ENCODE assay signal across 19 cellular contexts in genomic region chr18:44761812-44762211, GRCh38.
A peak's percentile ranks its signal among the peaks of the same experiment; 100 is the strongest.
DNase-seq lines count a peak whose midpoint lies in the region; ATAC-seq and TF ChIP-seq lines count a peak whose summit lies in the region.
"Had no signal": no experiment of that assay in that cellular context is flagged by ENCODE, and none has a peak within 500 bp of the region (broad histone marks: within the 10 kb centered on the region; RNA-seq: fewer than 3 reads in every experiment).

No MANE protein-coding gene starts in this region.

- peaks cover 2% of the 10 kb centered on the region for H3K36me3 Mint-ChIP-seq in activated CD8-positive, alpha-beta T cell treated with anti-CD3 and anti-CD28 coated beads for 36 hours (ENCODE audit: low read depth)
- H3K36me3 Mint-ChIP-seq in activated CD8-positive, alpha-beta T cell treated with anti-CD3 and anti-CD28 coated beads, Interleukin-2, amount 10 ng/mL, durations not matched to agents 7 days and 5 days (ENCODE audit: low read depth): peaks cover 17% of the 10 kb centered on the region
- peaks cover 27% of the 10 kb centered on the region for H3K36me3 Mint-ChIP-seq in activated T-helper 2 cell treated with anti-CD3 and anti-CD28 coated beads, Interferon-gamma antibody, Interleukin-2, Interleukin-4, amounts not matched to agents 10 μg/mL and 5 μg/mL and 100 μg/mL, durations not matched to agents 14 hours and 24 hours and 36 hours (ENCODE audit: low read depth)
- H3K36me3 Mint-ChIP-seq: activated naive CD8-positive, alpha-beta T cell had no signal

- H3K27ac ChIP-seq in thymus (ENCODE audit: low read depth): peak overlapping the region; percentile 19
- H3K27ac ChIP-seq: suprapubic skin had no signal

- CTCF ChIA-PET in activated CD8-positive, alpha-beta T cell treated with anti-CD3 and anti-CD28 coated beads for 36 hours (lab: Charles Lee): no interaction called here
- CTCF ChIA-PET in activated CD8-positive, alpha-beta T cell treated with anti-CD3 and anti-CD28 coated beads, Interleukin-2, amount 10 ng/mL, durations not matched to agents 7 days and 5 days (lab: Charles Lee): no interaction called here

- no peak overlapping the region for H3K4me3 Mint-ChIP-seq in activated CD8-positive, alpha-beta T cell treated with anti-CD3 and anti-CD28 coated beads for 36 hours
- H3K4me3 Mint-ChIP-seq in activated CD8-positive, alpha-beta T cell treated with anti-CD3 and anti-CD28 coated beads, Interleukin-2, amount 10 ng/mL, durations not matched to agents 7 days and 5 days: no peak overlapping the region
- no peak overlapping the region for H3K4me3 Mint-ChIP-seq in activated T-helper 2 cell treated with anti-CD3 and anti-CD28 coated beads, Interferon-gamma antibody, Interleukin-2, Interleukin-4, amounts not matched to agents 10 μg/mL and 5 μg/mL and 100 μg/mL, durations not matched to agents 14 hours and 24 hours and 36 hours (ENCODE audit: low read depth)
- H3K4me3 Mint-ChIP-seq: activated naive CD8-positive, alpha-beta T cell; T-helper 1 cell treated with Interleukin-12 subunit alpha and Interleukin-12 subunit beta and Interleukin-4 antibody, amounts not matched to agents 30 μg/mL and 1 μg/mL, for 36 hours had no signal

- H3K9me3 ChIP-seq in thymus (ENCODE audit: control insufficient read depth): no peaks in the 10 kb centered on the region
- H3K9me3 ChIP-seq: suprapubic skin had no signal

- ATAC-seq in activated CD8-positive, alpha-beta T cell treated with anti-CD3 and anti-CD28 coated beads for 36 hours: no peak
- no peak for ATAC-seq in activated CD8-positive, alpha-beta T cell treated with anti-CD3 and anti-CD28 coated beads, Interleukin-2, amount 10 ng/mL, durations not matched to agents 7 days and 5 days
- no peak for ATAC-seq in GM21360 (IDR thresholded peaks at IDR 0.05; ENCODE audit: unreplicated experiment)

- no peak for TF ChIP-seq CTCF in activated CD8-positive, alpha-beta T cell treated with anti-CD3 and anti-CD28 coated beads for 36 hours (IDR thresholded peaks at IDR 0.05)

- H3K27me3 ChIP-seq in thymus (ENCODE audit: control insufficient read depth, insufficient read depth): no peaks in the 10 kb centered on the region
- H3K27me3 ChIP-seq: suprapubic skin had no signal

- H3K4me1 ChIP-seq in thymus (ENCODE audit: control insufficient read depth, insufficient read depth, low read length): peaks cover 2% of the 10 kb centered on the region

- no peaks in the 10 kb centered on the region for H3K36me3 ChIP-seq in thymus (ENCODE audit: control insufficient read depth, insufficient read depth)
- H3K36me3 ChIP-seq: suprapubic skin had no signal

- H3K4me3 ChIP-seq in thymus (ENCODE audit: low read length): no peak overlapping the region
- H3K4me3 ChIP-seq: suprapubic skin had no signal

- H3K4me1 Mint-ChIP-seq in activated CD8-positive, alpha-beta T cell treated with anti-CD3 and anti-CD28 coated beads for 36 hours (ENCODE audit: low read depth): peaks cover 26% of the 10 kb centered on the region
- peaks cover 21% of the 10 kb centered on the region for H3K4me1 Mint-ChIP-seq in activated CD8-positive, alpha-beta T cell treated with anti-CD3 and anti-CD28 coated beads, Interleukin-2, amount 10 ng/mL, durations not matched to agents 7 days and 5 days (ENCODE audit: low read depth)
- peaks cover 33% of the 10 kb centered on the region for H3K4me1 Mint-ChIP-seq in activated T-helper 2 cell treated with anti-CD3 and anti-CD28 coated beads, Interferon-gamma antibody, Interleukin-2, Interleukin-4, amounts not matched to agents 10 μg/mL and 5 μg/mL and 100 μg/mL, durations not matched to agents 14 hours and 24 hours and 36 hours (ENCODE audit: low read depth)

- intact Hi-C loops in activated CD8-positive, alpha-beta T cell treated with anti-CD3 and anti-CD28 coated beads for 36 hours (cut with micrococcal nuclease): no loop called here
- intact Hi-C loops in activated T-helper 2 cell treated with anti-CD3 and anti-CD28 coated beads, Interferon-gamma antibody, Interleukin-2, Interleukin-4, amounts not matched to agents 10 μg/mL and 5 μg/mL and 100 μg/mL, durations not matched to agents 14 hours and 24 hours and 36 hours (cut with micrococcal nuclease): no loop called here

- H3K27me3 Mint-ChIP-seq in activated CD8-positive, alpha-beta T cell treated with anti-CD3 and anti-CD28 coated beads for 36 hours: no peaks in the 10 kb centered on the region
- H3K27me3 Mint-ChIP-seq in activated CD8-positive, alpha-beta T cell treated with anti-CD3 and anti-CD28 coated beads, Interleukin-2, amount 10 ng/mL, durations not matched to agents 7 days and 5 days (ENCODE audit: low read depth): peaks cover 4% of the 10 kb centered on the region
- H3K27me3 Mint-ChIP-seq in activated T-helper 2 cell treated with anti-CD3 and anti-CD28 coated beads, Interferon-gamma antibody, Interleukin-2, Interleukin-4, amounts not matched to agents 10 μg/mL and 5 μg/mL and 100 μg/mL, durations not matched to agents 14 hours and 24 hours and 36 hours (ENCODE audit: low read depth): peaks cover under 1% of the 10 kb centered on the region
- H3K27me3 Mint-ChIP-seq: activated naive CD8-positive, alpha-beta T cell had no signal

- no peaks in the 10 kb centered on the region for H3K9me3 Mint-ChIP-seq in activated CD8-positive, alpha-beta T cell treated with anti-CD3 and anti-CD28 coated beads for 36 hours
- H3K9me3 Mint-ChIP-seq in activated CD8-positive, alpha-beta T cell treated with anti-CD3 and anti-CD28 coated beads, Interleukin-2, amount 10 ng/mL, durations not matched to agents 7 days and 5 days (ENCODE audit: insufficient read depth): peaks cover 10% of the 10 kb centered on the region
- peaks cover 5% of the 10 kb centered on the region for H3K9me3 Mint-ChIP-seq in activated T-helper 2 cell treated with anti-CD3 and anti-CD28 coated beads, Interferon-gamma antibody, Interleukin-2, Interleukin-4, amounts not matched to agents 10 μg/mL and 5 μg/mL and 100 μg/mL, durations not matched to agents 14 hours and 24 hours and 36 hours

- H3K27ac Mint-ChIP-seq in activated CD8-positive, alpha-beta T cell treated with anti-CD3 and anti-CD28 coated beads for 36 hours: peak overlapping the region; percentile 20
- H3K27ac Mint-ChIP-seq in activated CD8-positive, alpha-beta T cell treated with anti-CD3 and anti-CD28 coated beads, Interleukin-2, amount 10 ng/mL, durations not matched to agents 7 days and 5 days: no peak overlapping the region
- peak overlapping the region; percentile 12 for H3K27ac Mint-ChIP-seq in activated T-helper 2 cell treated with anti-CD3 and anti-CD28 coated beads, Interferon-gamma antibody, Interleukin-2, Interleukin-4, amounts not matched to agents 10 μg/mL and 5 μg/mL and 100 μg/mL, durations not matched to agents 14 hours and 24 hours and 36 hours
- H3K27ac Mint-ChIP-seq: activated naive CD8-positive, alpha-beta T cell; T-helper 1 cell treated with Interleukin-12 subunit alpha and Interleukin-12 subunit beta and Interleukin-4 antibody, amounts not matched to agents 30 μg/mL and 1 μg/mL, for 36 hours had no signal

- WGBS in thymus: 63% methylated on average over 3 of the region's 3 CpGs

- no peak for DNase-seq in activated CD8-positive, alpha-beta T cell treated with anti-CD3 and anti-CD28 coated beads for 36 hours
- DNase-seq in activated CD8-positive, alpha-beta T cell treated with anti-CD3 and anti-CD28 coated beads, Interleukin-2, amount 10 ng/mL, durations not matched to agents 7 days and 5 days: no peak
- DNase-seq in activated T-helper 2 cell treated with anti-CD3 and anti-CD28 coated beads, Interferon-gamma antibody, Interleukin-2, Interleukin-4, amounts not matched to agents 10 μg/mL and 5 μg/mL and 100 μg/mL, durations not matched to agents 14 hours and 24 hours and 36 hours (ENCODE audit: low spot score): no peak
- DNase-seq in mucosa of gallbladder (ENCODE audit: low spot score) (peak; percentile 81), LoVo (ENCODE audit: low spot score) (no peak), NCI-H2171 (lab: John Stamatoyannopoulos, UW) (no peak)
- DNase-seq: 8988T; activated CD4-positive, CD25-positive, alpha-beta regulatory T cell treated with anti-CD3 and anti-CD28 coated beads, Interleukin-2, amount 50 U/mL, for 72 hours; activated CD8-positive, alpha-beta memory T cell treated with anti-CD3 and anti-CD28 coated beads, Interleukin-2, amount 50 U/mL, for 48 hours; DMS79 treated with DMSO at 0.1 percent for 48 hours; GOT3; NCI-H82; RPMI8226; stimulated activated CD4-positive, alpha-beta T cell treated with anti-CD3 and anti-CD28 coated beads, Interleukin-1b, Interleukin-23, amount 100 ng/mL, for 48 hours had no signal

- POLR2A ChIA-PET in activated CD8-positive, alpha-beta T cell treated with anti-CD3 and anti-CD28 coated beads for 36 hours (lab: Charles Lee): no interaction called here
- POLR2A ChIA-PET in activated CD8-positive, alpha-beta T cell treated with anti-CD3 and anti-CD28 coated beads, Interleukin-2, amount 10 ng/mL, durations not matched to agents 7 days and 5 days (lab: Charles Lee): no interaction called here
